Comparison of ENCODE assay signal across 8 cellular contexts in the genomic region with DNA sequence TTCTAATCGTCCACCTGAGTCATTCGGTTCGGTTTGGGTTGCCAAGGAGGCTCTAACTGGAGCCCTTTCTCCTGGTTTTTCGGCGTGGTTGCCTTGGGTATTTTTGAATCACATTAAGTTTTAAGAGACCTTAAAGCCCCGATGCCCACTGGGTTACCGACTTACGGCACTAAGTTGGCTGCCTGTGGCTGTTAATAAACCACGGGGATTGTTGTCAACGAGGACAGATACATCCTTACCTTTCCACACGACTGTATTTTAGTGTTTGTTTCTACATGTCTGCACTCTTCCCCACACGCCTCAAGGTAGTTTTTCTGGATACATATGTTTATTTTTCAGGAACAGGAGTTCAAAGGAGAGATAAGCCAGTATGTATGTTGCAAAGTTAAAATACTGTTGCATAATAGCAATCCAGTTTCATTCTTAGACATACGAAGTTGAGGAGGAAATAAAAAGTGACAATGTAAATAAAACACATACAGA. TPM values are rescaled to one million over a fixed set of nuclear protein-coding genes. Genes with fewer than 3 reads are reported as not detected.
DNase-seq lines count a peak whose midpoint lies in the region; ATAC-seq and TF ChIP-seq lines count a peak whose summit lies in the region.

No MANE protein-coding gene starts in this region.

- ATAC-seq in Right ventricle myocardium inferior (no peak), GM18502 (IDR thresholded peaks at IDR 0.05; ENCODE audit: poor library complexity, unreplicated experiment) (no peak)

- intact Hi-C loops in Right ventricle myocardium inferior (cut with DNase I), result loop anchor here (2.0 to 5.0 kb wide), 4 partner anchors 50 to 265 kb away; no protein-coding TSS in a partner anchor

- H3K9me3 ChIP-seq in cardiac muscle cell (ENCODE audit: low read depth) (no peaks in the 10 kb centered on the region), endocrine pancreas (ENCODE audit: control insufficient read depth, low read length) (no peaks in the 10 kb centered on the region), neutrophil (no peaks in the 10 kb centered on the region)

- peak overlapping the region; percentile 65 for H3K27ac ChIP-seq in cardiac muscle cell
- H3K27ac ChIP-seq in neutrophil, result peak overlapping the region; percentile 100

- H3K27me3 ChIP-seq in cardiac muscle cell (no peaks in the 10 kb centered on the region), endocrine pancreas (ENCODE audit: control insufficient read depth, insufficient read depth, low read length) (no peaks in the 10 kb centered on the region), neutrophil (no peaks in the 10 kb centered on the region)

- H3K36me3 ChIP-seq in cardiac muscle cell (no peaks in the 10 kb centered on the region), endocrine pancreas (ENCODE audit: control insufficient read depth, insufficient read depth, low read length) (no peaks in the 10 kb centered on the region), neutrophil (no peaks in the 10 kb centered on the region)

- DNase-seq in cardiac muscle cell (ENCODE audit: low read depth in 1 of 2, low spot score in 1 of 2), result peak in 1 of 2 donors; percentile 24
- no peak for DNase-seq in Right ventricle myocardium inferior (ENCODE audit: missing footprints)
- DNase-seq in SIG-M5 (lab: John Stamatoyannopoulos, UW), result peak; percentile 49
- DNase-seq in activated CD4-positive, CD25-positive, alpha-beta regulatory T cell treated with anti-CD3 and anti-CD28 coated beads, Interleukin-2, amount 50 U/mL, for 72 hours, result no peak
- DNase-seq in DMS153 (lab: John Stamatoyannopoulos, UW), result no peak

- H3K4me3 ChIP-seq in cardiac muscle cell, result peak overlapping the region; percentile 96
- peak overlapping the region; percentile 88 for H3K4me3 ChIP-seq in endocrine pancreas (ENCODE audit: control insufficient read depth, insufficient read depth, low read length)
- H3K4me3 ChIP-seq in neutrophil (ENCODE audit: low read depth in 1 of 2, low read length in 1 of 2), result peak overlapping the region; percentile 97 to 99

- H3K4me1 ChIP-seq in cardiac muscle cell (ENCODE audit: low read depth), result peaks cover 11% of the 10 kb centered on the region
- H3K4me1 ChIP-seq in endocrine pancreas (ENCODE audit: control insufficient read depth, insufficient read depth, low read length), result peaks cover 7% of the 10 kb centered on the region
- peaks cover 21 to 24% of the 10 kb centered on the region in 2 experiments for H3K4me1 ChIP-seq in neutrophil (ENCODE audit: control insufficient read depth in 1 of 2, insufficient read depth in 1 of 2, low read depth in 1 of 2, low read length in 1 of 2)

- TF ChIP-seq CTCF in cardiac muscle cell (IDR thresholded peaks at IDR 0.05; ENCODE audit: low read depth, low read length) (no peak), neutrophil (IDR thresholded peaks at IDR 0.05) (no peak)

- peak overlapping the region; percentile 73 for H3K9ac ChIP-seq in endocrine pancreas (ENCODE audit: control insufficient read depth, insufficient read depth, low read length)

RNA-seq across cellular contexts. Expression of gene ANP32A, which starts 1.2 kb away (rescaled TPM):
- total RNA-seq in cardiac muscle cell (140 and 144 TPM in 2 replicates), Right ventricle myocardium inferior (134 TPM)
- 278 and 318 TPM in 2 replicates for polyA plus RNA-seq in cardiac muscle cell
